ENCODE assay signal across 26 cellular contexts in genomic region chr9:5893591-5894236, GRCh38. TPM values are rescaled to one million over a fixed set of nuclear protein-coding genes. Genes with fewer than 3 reads are reported as not detected.
"Had no signal": no experiment of that assay in that cellular context is flagged by ENCODE, and none has a peak within 500 bp of the region (broad histone marks: within the 10 kb centered on the region; RNA-seq: fewer than 3 reads in every experiment).

No MANE protein-coding gene starts in this region.

- ATAC-seq: activated T-cell treated with anti-CD3 and anti-CD28 coated beads, Interleukin-2, amount 50 U/mL, for 4 hours; gastroesophageal sphincter; natural killer cell; stimulated activated memory B cell treated with anti-CD40 and anti-IgM and Interleukin-4, amounts not matched to agents 10 μg/mL and 1 μg/mL and 100 μg/mL, for 72 hours had no signal

- H3K9me3 ChIP-seq: breast epithelium, esophagus squamous epithelium, gastroesophageal sphincter, sigmoid colon, transverse colon, uterus had no signal

- H3K4me3 ChIP-seq: breast epithelium, coronary artery, esophagus squamous epithelium, gastroesophageal sphincter, sigmoid colon, smooth muscle cell, transverse colon, uterus had no signal

- H3K27me3 ChIP-seq: breast epithelium, esophagus squamous epithelium, gastroesophageal sphincter, sigmoid colon, transverse colon, uterus had no signal

- H3K4me1 ChIP-seq: breast epithelium, esophagus squamous epithelium, gastroesophageal sphincter, transverse colon, uterus had no signal

- H3K27ac ChIP-seq: breast epithelium, coronary artery, esophagus squamous epithelium, gastroesophageal sphincter, sigmoid colon, transverse colon had no signal

- H3K36me3 ChIP-seq: breast epithelium, uterus had no signal

- DNase-seq: activated CD4-positive, alpha-beta T cell treated with anti-CD3 and anti-CD28 coated beads for 1 hour; activated CD4-positive, alpha-beta T cell treated with anti-CD3 and anti-CD28 coated beads, Interleukin-2, amount 50 U/mL, for 1 hour; activated CD8-positive, alpha-beta memory T cell treated with anti-CD3 and anti-CD28 coated beads, Interleukin-2, amount 50 U/mL, for 4 hours; activated naive CD4-positive, alpha-beta T cell; activated naive CD8-positive, alpha-beta T cell treated with anti-CD3 and anti-CD28 coated beads for 36 hours; activated T-cell treated with anti-CD3 and anti-CD28 coated beads, Interleukin-2, amount 50 U/mL, for 4 hours; amniotic stem cell; esophagus squamous epithelium; head of caudate nucleus; midbrain; natural killer cell; sigmoid colon; stimulated activated CD4-positive, alpha-beta T cell treated with anti-CD3 and anti-CD28 coated beads, Interleukin-15, amount 100 ng/mL, for 24 hours; transverse colon; uterus had no signal

RNA-seq across cellular contexts. Expression of gene MLANA, which starts 3.0 kb away (rescaled TPM):
- total RNA-seq: activated naive CD8-positive, alpha-beta T cell treated with anti-CD3 and anti-CD28 coated beads for 36 hours; activated T-cell treated with anti-CD3 and anti-CD28 coated beads, Interleukin-2, amount 50 U/mL, for 4 hours; activated T-helper 2 cell treated with anti-CD3 and anti-CD28 coated beads, Interferon-gamma antibody, Interleukin-2, Interleukin-4, amounts not matched to agents 10 μg/mL and 5 μg/mL and 100 μg/mL, durations not matched to agents 14 hours and 24 hours and 36 hours; breast epithelium; esophagus squamous epithelium; gastroesophageal sphincter; lung microvascular endothelial cell; natural killer cell; osteoblast; posterior vena cava; sigmoid colon; smooth muscle cell; temporal lobe; transverse colon; uterus had no signal
- polyA plus RNA-seq: keratinocyte, sigmoid colon, smooth muscle cell had no signal
